In genomic region chr3:101827211-101828174, GRCh38 we compare ENCODE assay signal across 7 cellular contexts. TPM values are rescaled to one million over a fixed set of nuclear protein-coding genes. Genes with fewer than 3 reads are reported as not detected.
DNase-seq lines count a peak whose midpoint lies in the region; ATAC-seq lines count a peak whose summit lies in the region.

No MANE protein-coding gene starts in this region.

- peak overlapping the region; percentile 93 for H3K27ac Mint-ChIP-seq in activated CD8-positive, alpha-beta T cell treated with anti-CD3 and anti-CD28 coated beads, Interleukin-2, amount 10 ng/mL, durations not matched to agents 7 days and 5 days
- H3K27ac Mint-ChIP-seq in memory B cell, result peak overlapping the region; percentile 96

- H3K27ac ChIP-seq in effector memory CD4-positive, alpha-beta T cell (ENCODE audit: insufficient read depth, low read length, poor library complexity, severe bottlenecking), result peak overlapping the region; percentile 93

- H3K9me3 ChIP-seq in effector memory CD4-positive, alpha-beta T cell (ENCODE audit: control insufficient read depth, low read length), result no peaks in the 10 kb centered on the region

- DNase-seq in NCI-H226 (peak; percentile 64), memory B cell (ENCODE audit: low spot score in 2 of 2) (peak; percentile 75 to 83)
- peak; percentile 89 for DNase-seq in activated CD8-positive, alpha-beta T cell treated with anti-CD3 and anti-CD28 coated beads, Interleukin-2, amount 10 ng/mL, durations not matched to agents 7 days and 5 days
- DNase-seq in effector memory CD4-positive, alpha-beta T cell, result peak; percentile 71 to 77 (median 72)
- DNase-seq in stimulated activated CD8-positive, alpha-beta memory T cell treated with anti-CD3 and anti-CD28 coated beads, Interleukin-12 subunit alpha, Interleukin-12 subunit beta, amount 100 ng/mL, for 24 hours (ENCODE audit: extremely low read depth), result peak; percentile 61

- POLR2A ChIA-PET in activated CD8-positive, alpha-beta T cell treated with anti-CD3 and anti-CD28 coated beads, Interleukin-2, amount 10 ng/mL, durations not matched to agents 7 days and 5 days (lab: Charles Lee), result interaction anchor here (0.6 to 16.4 kb wide), 15 partner anchors 9 to 398 kb away, joined by 3 to 298 read pairs (median 4); partner anchors contain the start of genes NFKBIZ, NXPE3 and RPL24

- H3K36me3 ChIP-seq in effector memory CD4-positive, alpha-beta T cell (ENCODE audit: control insufficient read depth, insufficient read depth, low read length), result peaks cover 3% of the 10 kb centered on the region

- no peaks in the 10 kb centered on the region for H3K9me3 Mint-ChIP-seq in activated CD8-positive, alpha-beta T cell treated with anti-CD3 and anti-CD28 coated beads, Interleukin-2, amount 10 ng/mL, durations not matched to agents 7 days and 5 days (ENCODE audit: insufficient read depth)
- no peaks in the 10 kb centered on the region for H3K9me3 Mint-ChIP-seq in memory B cell

- no peaks in the 10 kb centered on the region for H3K27me3 Mint-ChIP-seq in activated CD8-positive, alpha-beta T cell treated with anti-CD3 and anti-CD28 coated beads, Interleukin-2, amount 10 ng/mL, durations not matched to agents 7 days and 5 days (ENCODE audit: low read depth)
- H3K27me3 Mint-ChIP-seq in memory B cell, result no peaks in the 10 kb centered on the region

- peak overlapping the region; percentile 61 for H3K4me3 ChIP-seq in effector memory CD4-positive, alpha-beta T cell (ENCODE audit: insufficient read depth, low read depth, low read length, poor library complexity, severe bottlenecking)

- H3K4me3 Mint-ChIP-seq in activated CD8-positive, alpha-beta T cell treated with anti-CD3 and anti-CD28 coated beads, Interleukin-2, amount 10 ng/mL, durations not matched to agents 7 days and 5 days, result peak overlapping the region; percentile 93
- peak overlapping the region; percentile 87 for H3K4me3 Mint-ChIP-seq in memory B cell

- CTCF ChIA-PET in activated CD8-positive, alpha-beta T cell treated with anti-CD3 and anti-CD28 coated beads, Interleukin-2, amount 10 ng/mL, durations not matched to agents 7 days and 5 days (lab: Charles Lee), result interaction anchor here (0.7 to 2.5 kb wide), 13 partner anchors 10 to 709 kb away, joined by 3 to 17 read pairs (median 4); partner anchors contain the start of gene NFKBIZ

- peaks cover 58% of the 10 kb centered on the region for H3K4me1 Mint-ChIP-seq in activated CD8-positive, alpha-beta T cell treated with anti-CD3 and anti-CD28 coated beads, Interleukin-2, amount 10 ng/mL, durations not matched to agents 7 days and 5 days (ENCODE audit: low read depth)
- H3K4me1 Mint-ChIP-seq in memory B cell, result peaks cover 45% of the 10 kb centered on the region

- peaks cover 29% of the 10 kb centered on the region for H3K4me1 ChIP-seq in effector memory CD4-positive, alpha-beta T cell (ENCODE audit: control insufficient read depth, insufficient read depth, low read length, poor library complexity, severe bottlenecking)

- ATAC-seq in GM18508 (IDR thresholded peaks at IDR 0.05; ENCODE audit: insufficient read depth, unreplicated experiment) (peak; percentile 64), HG02870 (IDR thresholded peaks at IDR 0.05; ENCODE audit: unreplicated experiment) (peak; percentile 86), memory B cell (ENCODE audit: low read depth) (peak; percentile 78)
- peak; percentile 92 for ATAC-seq in activated CD8-positive, alpha-beta T cell treated with anti-CD3 and anti-CD28 coated beads, Interleukin-2, amount 10 ng/mL, durations not matched to agents 7 days and 5 days

- H3K27me3 ChIP-seq in effector memory CD4-positive, alpha-beta T cell (replicated peaks; ENCODE audit: control insufficient read depth, insufficient read depth, low read length, poor library complexity, severe bottlenecking), result no peaks in the 10 kb centered on the region

- peaks cover 17% of the 10 kb centered on the region for H3K36me3 Mint-ChIP-seq in activated CD8-positive, alpha-beta T cell treated with anti-CD3 and anti-CD28 coated beads, Interleukin-2, amount 10 ng/mL, durations not matched to agents 7 days and 5 days (ENCODE audit: low read depth)
- H3K36me3 Mint-ChIP-seq in memory B cell, result peaks cover 5% of the 10 kb centered on the region

RNA-seq across cellular contexts. Expression of gene NFKBIZ, which starts 21.8 kb away (rescaled TPM):
- total RNA-seq in activated CD8-positive, alpha-beta T cell treated with anti-CD3 and anti-CD28 coated beads, Interleukin-2, amount 10 ng/mL, durations not matched to agents 7 days and 5 days, result 10 to 100 TPM; 45.3 to 48.1 TPM

RNA-seq across cellular contexts. Expression of gene NXPE3, which starts 48.5 kb away (rescaled TPM):
- 10 to 100 TPM; 25.7 to 29.5 TPM for total RNA-seq in activated CD8-positive, alpha-beta T cell treated with anti-CD3 and anti-CD28 coated beads, Interleukin-2, amount 10 ng/mL, durations not matched to agents 7 days and 5 days

Comparison
In these comparisons a context has a peak if more than half of its experiments do, and no peak if none do; other contexts are left out.
1. Peak in every context shown above with its lines: DNase-seq, ATAC-seq, H3K4me3 ChIP-seq and H3K27ac ChIP-seq.